8 cellular contexts compared by ENCODE assay signal in the genomic region with DNA sequence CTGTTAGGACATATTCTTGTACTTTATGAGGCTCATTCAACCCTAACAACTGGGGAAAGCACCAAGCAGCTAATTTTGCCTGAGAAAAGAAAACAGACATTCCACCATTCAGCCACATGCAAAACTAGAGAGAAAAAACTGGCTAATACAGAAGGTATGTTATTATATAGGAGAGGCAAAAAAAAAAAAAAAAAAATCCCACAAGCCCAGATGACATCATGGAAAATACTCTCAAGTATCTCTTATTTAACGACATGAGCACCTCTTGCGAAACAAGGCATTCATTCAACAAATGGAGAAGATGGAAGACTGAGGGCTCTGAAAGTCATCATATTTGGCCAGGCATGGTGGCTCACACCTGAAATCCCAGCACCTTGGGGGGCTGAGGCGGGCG.
DNase-seq lines count a peak whose midpoint lies in the region; ATAC-seq and TF ChIP-seq lines count a peak whose summit lies in the region.

No MANE protein-coding gene starts in this region.

- H4K20me1 ChIP-seq in osteoblast (ENCODE audit: insufficient read depth, low read length) = no peaks in the 10 kb centered on the region

- no peaks in the 10 kb centered on the region for H3K9me3 ChIP-seq in osteoblast (ENCODE audit: low read depth, low read length)

- peak overlapping the region; percentile 63 for H3K4me2 ChIP-seq in osteoblast (ENCODE audit: insufficient read depth, low read length)

- H3K27ac ChIP-seq in osteoblast (ENCODE audit: low read depth, low read length) = peak overlapping the region; percentile 84

- in situ Hi-C loops in astrocyte of the cerebellum (cut with HindIII; ENCODE audit: low sequenced_read_pairs) = no loop called here

- TF ChIP-seq CTCF in astrocyte of the cerebellum (IDR thresholded peaks at IDR 0.05; ENCODE audit: low read depth, low read length, missing control alignments) (no peak), osteoblast (IDR thresholded peaks at IDR 0.05; ENCODE audit: extremely low read depth, low read depth, low read length) (no peak)

- peaks cover 2% of the 10 kb centered on the region for H3K79me2 ChIP-seq in osteoblast (ENCODE audit: insufficient read depth, low read length)

- peaks cover 13% of the 10 kb centered on the region for H3K36me3 ChIP-seq in osteoblast (ENCODE audit: insufficient read depth, low read length)

- H3K4me3 ChIP-seq in astrocyte of the cerebellum (ENCODE audit: low read depth, low read length) = no peak overlapping the region
- H3K4me3 ChIP-seq in osteoblast (ENCODE audit: insufficient read depth, low read length) = no peak overlapping the region

- peaks cover 35% of the 10 kb centered on the region for H3K4me1 ChIP-seq in osteoblast (ENCODE audit: insufficient read depth, low read length)

- DNase-seq in astrocyte of the cerebellum (ENCODE audit: low read depth) = peak; percentile 39
- peak; percentile 85 for DNase-seq in osteoblast (ENCODE audit: insufficient read length, low spot score, missing footprints)
- no peak for DNase-seq in GF-D8 (lab: John Stamatoyannopoulos, UW)
- DNase-seq in NCI-H2081 (lab: John Stamatoyannopoulos, UW) = no peak
- no peak for DNase-seq in NCI-H2107 (lab: John Stamatoyannopoulos, UW)
- no peak for DNase-seq in NCI-H187 treated with DMSO at 0.1 percent for 48 hours (lab: John Stamatoyannopoulos, UW)

- H3K27me3 ChIP-seq in osteoblast (ENCODE audit: insufficient read depth, low read length) = no peaks in the 10 kb centered on the region

- no peak overlapping the region for H2AFZ ChIP-seq in osteoblast (ENCODE audit: low read length)

- ATAC-seq in GM18499 (IDR thresholded peaks at IDR 0.05; ENCODE audit: insufficient read depth, unreplicated experiment) = peak; percentile 42
- peak; percentile 86 for ATAC-seq in HG03442 (IDR thresholded peaks at IDR 0.05; ENCODE audit: unreplicated experiment)

Comparison
In these comparisons a context has a peak if more than half of its experiments do, and no peak if none do; other contexts are left out.
1. DNase-seq: peak in astrocyte of the cerebellum (single experiment) and osteoblast (single experiment); none in GF-D8 (single experiment), NCI-H2081 (0 of 2), NCI-H2107 (single experiment) and NCI-H187 treated with DMSO at 0.1 percent for 48 hours (single experiment).